ENCODE assay signal across 20 cellular contexts in genomic region chr2:132896073-132896472, GRCh38.
"Had no signal": no experiment of that assay in that cellular context is flagged by ENCODE, and none has a peak within 500 bp of the region (broad histone marks: within the 10 kb centered on the region; RNA-seq: fewer than 3 reads in every experiment).

No MANE protein-coding gene starts in this region.

- H3K36me3 Mint-ChIP-seq: naive thymus-derived CD8-positive, alpha-beta T cell; stimulated activated naive B cell treated with anti-CD40 and anti-IgM and Interleukin-4, amounts not matched to agents 10 μg/mL and 1 μg/mL and 100 μg/mL, for 72 hours had no signal

- H3K4me1 Mint-ChIP-seq: naive thymus-derived CD8-positive, alpha-beta T cell; stimulated activated naive B cell treated with anti-CD40 and anti-IgM and Interleukin-4, amounts not matched to agents 10 μg/mL and 1 μg/mL and 100 μg/mL, for 72 hours; stimulated activated naive CD8-positive, alpha-beta T cell treated with anti-CD3 and anti-CD28 coated beads, Interleukin-15, amount 100 ng/mL, for 72 hours had no signal

- H3K9me3 ChIP-seq: esophagus squamous epithelium, mucosa of descending colon, neutrophil, sigmoid colon, testis, tibial nerve, upper lobe of right lung, vagina had no signal

- H3K4me3 Mint-ChIP-seq: naive thymus-derived CD8-positive, alpha-beta T cell; stimulated activated naive B cell treated with anti-CD40 and anti-IgM and Interleukin-4, amounts not matched to agents 10 μg/mL and 1 μg/mL and 100 μg/mL, for 72 hours; stimulated activated naive CD8-positive, alpha-beta T cell treated with anti-CD3 and anti-CD28 coated beads, Interleukin-15, amount 100 ng/mL, for 72 hours had no signal

- H3K27ac ChIP-seq: esophagus squamous epithelium, gastroesophageal sphincter, neutrophil, sigmoid colon, skin epidermis, testis, tibial nerve, upper lobe of right lung, vagina had no signal

- H3K27me3 Mint-ChIP-seq: naive thymus-derived CD8-positive, alpha-beta T cell; stimulated activated naive B cell treated with anti-CD40 and anti-IgM and Interleukin-4, amounts not matched to agents 10 μg/mL and 1 μg/mL and 100 μg/mL, for 72 hours; stimulated activated naive CD8-positive, alpha-beta T cell treated with anti-CD3 and anti-CD28 coated beads, Interleukin-15, amount 100 ng/mL, for 72 hours had no signal

- H3K27ac Mint-ChIP-seq: naive thymus-derived CD8-positive, alpha-beta T cell; stimulated activated naive B cell treated with anti-CD40 and anti-IgM and Interleukin-4, amounts not matched to agents 10 μg/mL and 1 μg/mL and 100 μg/mL, for 72 hours; stimulated activated naive CD8-positive, alpha-beta T cell treated with anti-CD3 and anti-CD28 coated beads, Interleukin-15, amount 100 ng/mL, for 72 hours had no signal

- H3K4me1 ChIP-seq: esophagus squamous epithelium, gastroesophageal sphincter, sigmoid colon, testis, tibial nerve, upper lobe of right lung, vagina had no signal

- DNase-seq: esophagus squamous epithelium; foreskin fibroblast; glutamatergic neuron; islet precursor cell; mammary epithelial cell; mucosa of descending colon; naive thymus-derived CD8-positive, alpha-beta T cell; sigmoid colon; stimulated activated CD4-positive, alpha-beta T cell treated with anti-CD3 and anti-CD28 coated beads, Interleukin-2, amount 100 ng/mL, for 24 hours; stimulated activated CD4-positive, alpha-beta T cell treated with anti-CD3 and anti-CD28 coated beads, Interleukin-4, amount 100 ng/mL, for 4 hours; stimulated activated naive B cell treated with anti-CD40 and anti-IgM and Interleukin-4, amounts not matched to agents 10 μg/mL and 1 μg/mL and 100 μg/mL, for 72 hours; stimulated activated naive CD8-positive, alpha-beta T cell treated with anti-CD3 and anti-CD28 coated beads, Interleukin-15, amount 100 ng/mL, for 72 hours; testis; upper lobe of right lung had no signal

- H3K4me3 ChIP-seq: esophagus squamous epithelium, gastroesophageal sphincter, mucosa of descending colon, sigmoid colon, skin epidermis, testis, tibial nerve, upper lobe of right lung, vagina had no signal

- H3K36me3 ChIP-seq: esophagus squamous epithelium, gastroesophageal sphincter, neutrophil, sigmoid colon, tibial nerve, upper lobe of right lung, vagina had no signal

- H3K27me3 ChIP-seq: esophagus squamous epithelium, gastroesophageal sphincter, neutrophil, sigmoid colon, testis, tibial nerve, upper lobe of right lung, vagina had no signal

- ATAC-seq: gastroesophageal sphincter; left lobe of liver; mucosa of descending colon; naive thymus-derived CD8-positive, alpha-beta T cell; stimulated activated naive B cell treated with anti-CD40 and anti-IgM and Interleukin-4, amounts not matched to agents 10 μg/mL and 1 μg/mL and 100 μg/mL, for 72 hours; stimulated activated naive CD8-positive, alpha-beta T cell treated with anti-CD3 and anti-CD28 coated beads, Interleukin-15, amount 100 ng/mL, for 72 hours; upper lobe of right lung had no signal
